ENCODE assay signal across 16 cellular contexts in genomic region chrX:50613846-50614245, GRCh38.
"Had no signal": no experiment of that assay in that cellular context is flagged by ENCODE, and none has a peak within 500 bp of the region (broad histone marks: within the 10 kb centered on the region; RNA-seq: fewer than 3 reads in every experiment).

No MANE protein-coding gene starts in this region.

- H3K36me3 Mint-ChIP-seq: activated naive CD8-positive, alpha-beta T cell treated with anti-CD3 and anti-CD28 coated beads for 36 hours; naive B cell had no signal

- H3K9me3 ChIP-seq: gastrocnemius medialis, heart left ventricle, ovary, sigmoid colon, tibial nerve, uterus had no signal

- H3K27me3 Mint-ChIP-seq: naive B cell had no signal

- H3K4me3 Mint-ChIP-seq: activated naive CD8-positive, alpha-beta T cell treated with anti-CD3 and anti-CD28 coated beads for 36 hours; naive B cell; T-helper 2 cell treated with Interferon-gamma antibody and Interleukin-4, amounts not matched to agents 5 μg/mL and 100 μg/mL, for 36 hours had no signal

- H3K27ac Mint-ChIP-seq: activated naive CD8-positive, alpha-beta T cell treated with anti-CD3 and anti-CD28 coated beads for 36 hours; naive B cell; T-helper 2 cell treated with Interferon-gamma antibody and Interleukin-4, amounts not matched to agents 5 μg/mL and 100 μg/mL, for 36 hours had no signal

- DNase-seq: activated CD4-positive, alpha-beta T cell treated with anti-CD3 and anti-CD28 coated beads, Interleukin-2, amount 50 U/mL, for 1 hour; activated CD8-positive, alpha-beta memory T cell treated with anti-CD3 and anti-CD28 coated beads for 24 hours; activated gamma-delta T cell treated with Interleukin-2 at 50 U/mL for 16 hours; activated naive CD8-positive, alpha-beta T cell treated with anti-CD3 and anti-CD28 coated beads for 36 hours; gastrocnemius medialis; heart left ventricle; naive B cell; ovary; sigmoid colon; stimulated activated CD4-positive, alpha-beta T cell treated with anti-CD3 and anti-CD28 coated beads, Interleukin-4, amount 100 ng/mL, for 24 hours; stimulated activated naive CD4-positive, alpha-beta T cell treated with Interleukin-2 at 50 U/mL for 16 hours; substantia nigra; uterus had no signal

- H3K36me3 ChIP-seq: gastrocnemius medialis, heart left ventricle, ovary, sigmoid colon, tibial nerve, uterus had no signal

- H3K9me3 Mint-ChIP-seq: activated naive CD8-positive, alpha-beta T cell treated with anti-CD3 and anti-CD28 coated beads for 36 hours; T-helper 2 cell treated with Interferon-gamma antibody and Interleukin-4, amounts not matched to agents 5 μg/mL and 100 μg/mL, for 36 hours had no signal

- H3K27ac ChIP-seq: gastrocnemius medialis, heart left ventricle, ovary, sigmoid colon, tibial nerve, uterus had no signal

- H3K27me3 ChIP-seq: gastrocnemius medialis, ovary, sigmoid colon, uterus had no signal

- ATAC-seq: activated CD4-positive, CD25-positive, alpha-beta regulatory T cell treated with anti-CD3 and anti-CD28 coated beads, Interleukin-2, amount 50 U/mL, for 24 hours; gastrocnemius medialis; heart left ventricle had no signal

- H3K4me1 ChIP-seq: gastrocnemius medialis, heart left ventricle, sigmoid colon, tibial nerve, uterus had no signal

- H3K4me3 ChIP-seq: gastrocnemius medialis, heart left ventricle, ovary, sigmoid colon, tibial nerve, uterus had no signal

- H3K4me1 Mint-ChIP-seq: activated naive CD8-positive, alpha-beta T cell treated with anti-CD3 and anti-CD28 coated beads for 36 hours; naive B cell had no signal
